27 cellular contexts compared by ENCODE assay signal in genomic region chr3:72080800-72081199, GRCh38.
"Had no signal": no experiment of that assay in that cellular context is flagged by ENCODE, and none has a peak within 500 bp of the region (broad histone marks: within the 10 kb centered on the region; RNA-seq: fewer than 3 reads in every experiment).

No MANE protein-coding gene starts in this region.

- H3K4me3 ChIP-seq: ascending aorta, gastroesophageal sphincter, hepatocyte, right lobe of liver, skin epidermis, upper lobe of left lung had no signal

- H3K4me1 ChIP-seq: right lobe of liver had no signal

- H3K9me3 Mint-ChIP-seq: activated naive CD8-positive, alpha-beta T cell treated with anti-CD3 and anti-CD28 coated beads, Interleukin-2, amount 10 ng/mL, durations not matched to agents 7 days and 5 days had no signal

- H3K27ac ChIP-seq: ascending aorta, hepatocyte, right lobe of liver, skin epidermis, upper lobe of left lung had no signal

- H3K27ac Mint-ChIP-seq: activated CD4-positive, alpha-beta memory T cell treated with anti-CD3 and anti-CD28 coated beads, Interleukin-2, amount 10 ng/mL, durations not matched to agents 7 days and 5 days; activated CD4-positive, alpha-beta T cell treated with anti-CD3 and anti-CD28 coated beads, Interleukin-2, amount 10 ng/mL, durations not matched to agents 7 days and 5 days; activated naive CD4-positive, alpha-beta T cell treated with anti-CD3 and anti-CD28 coated beads, Interleukin-2, amount 10 ng/mL, durations not matched to agents 7 days and 5 days; activated naive CD8-positive, alpha-beta T cell treated with anti-CD3 and anti-CD28 coated beads, Interleukin-2, amount 10 ng/mL, durations not matched to agents 7 days and 5 days; activated T-cell treated with anti-CD3 and anti-CD28 coated beads, Interleukin-2, amount 50 U/mL, for 24 hours; brain; effector memory CD8-positive, alpha-beta T cell; progenitor cell of endocrine pancreas; stimulated activated naive CD8-positive, alpha-beta T cell treated with anti-CD3 and anti-CD28 coated beads, Interleukin-15, Interleukin-2, amounts not matched to agents 100 ng/mL and 50 ng/mL, for 24 hours had no signal

- H3K27me3 Mint-ChIP-seq: activated CD4-positive, alpha-beta T cell treated with anti-CD3 and anti-CD28 coated beads, Interleukin-2, amount 10 ng/mL, durations not matched to agents 7 days and 5 days; activated naive CD8-positive, alpha-beta T cell treated with anti-CD3 and anti-CD28 coated beads, Interleukin-2, amount 10 ng/mL, durations not matched to agents 7 days and 5 days; brain had no signal

- H3K4me3 Mint-ChIP-seq: activated CD4-positive, alpha-beta memory T cell treated with anti-CD3 and anti-CD28 coated beads, Interleukin-2, amount 10 ng/mL, durations not matched to agents 7 days and 5 days; activated CD4-positive, alpha-beta T cell treated with anti-CD3 and anti-CD28 coated beads, Interleukin-2, amount 10 ng/mL, durations not matched to agents 7 days and 5 days; activated naive CD4-positive, alpha-beta T cell treated with anti-CD3 and anti-CD28 coated beads, Interleukin-2, amount 10 ng/mL, durations not matched to agents 7 days and 5 days; activated naive CD8-positive, alpha-beta T cell treated with anti-CD3 and anti-CD28 coated beads, Interleukin-2, amount 10 ng/mL, durations not matched to agents 7 days and 5 days; activated T-cell treated with anti-CD3 and anti-CD28 coated beads, Interleukin-2, amount 50 U/mL, for 24 hours; brain; effector memory CD8-positive, alpha-beta T cell; naive thymus-derived CD8-positive, alpha-beta T cell; stimulated activated naive CD8-positive, alpha-beta T cell treated with anti-CD3 and anti-CD28 coated beads, Interleukin-15, Interleukin-2, amounts not matched to agents 100 ng/mL and 50 ng/mL, for 24 hours had no signal

- H3K36me3 ChIP-seq: ascending aorta, gastroesophageal sphincter, right lobe of liver, upper lobe of left lung had no signal

- H2AFZ ChIP-seq: hepatocyte had no signal

- H3K27me3 ChIP-seq: ascending aorta, gastroesophageal sphincter, hepatocyte, right lobe of liver, upper lobe of left lung had no signal

- H3K79me2 ChIP-seq: hepatocyte had no signal

- H3K9me3 ChIP-seq: ascending aorta, right lobe of liver had no signal

- H3K4me2 ChIP-seq: hepatocyte had no signal

- DNase-seq: activated CD4-positive, alpha-beta memory T cell treated with anti-CD3 and anti-CD28 coated beads, Interleukin-2, amount 10 ng/mL, durations not matched to agents 7 days and 5 days; activated CD4-positive, alpha-beta T cell treated with anti-CD3 and anti-CD28 coated beads for 1 hour; activated CD4-positive, alpha-beta T cell treated with anti-CD3 and anti-CD28 coated beads, Interleukin-2, amount 10 ng/mL, durations not matched to agents 7 days and 5 days; activated CD8-positive, alpha-beta memory T cell treated with anti-CD3 and anti-CD28 coated beads, Interleukin-2, amount 50 U/mL, for 48 hours; activated gamma-delta T cell; activated naive CD4-positive, alpha-beta T cell treated with anti-CD3 and anti-CD28 coated beads, Interleukin-2, amount 10 ng/mL, durations not matched to agents 7 days and 5 days; activated naive CD8-positive, alpha-beta T cell treated with anti-CD3 and anti-CD28 coated beads, Interleukin-2, amount 10 ng/mL, durations not matched to agents 7 days and 5 days; activated T-cell treated with anti-CD3 and anti-CD28 coated beads, Interleukin-2, amount 50 U/mL, for 24 hours; cortex of kidney; effector memory CD8-positive, alpha-beta T cell; islet precursor cell; left ventricle myocardium superior; midbrain; naive thymus-derived CD8-positive, alpha-beta T cell; right lobe of liver; stimulated activated CD4-positive, alpha-beta T cell treated with anti-CD3 and anti-CD28 coated beads, Interleukin-12 subunit alpha, Interleukin-12 subunit beta, amount 100 ng/mL, for 4 hours; stimulated activated CD4-positive, alpha-beta T cell treated with anti-CD3 and anti-CD28 coated beads, Interleukin-4, amount 100 ng/mL, for 1 hour; substantia nigra; T-helper 2 cell; upper lobe of left lung had no signal
